In the genomic region with DNA sequence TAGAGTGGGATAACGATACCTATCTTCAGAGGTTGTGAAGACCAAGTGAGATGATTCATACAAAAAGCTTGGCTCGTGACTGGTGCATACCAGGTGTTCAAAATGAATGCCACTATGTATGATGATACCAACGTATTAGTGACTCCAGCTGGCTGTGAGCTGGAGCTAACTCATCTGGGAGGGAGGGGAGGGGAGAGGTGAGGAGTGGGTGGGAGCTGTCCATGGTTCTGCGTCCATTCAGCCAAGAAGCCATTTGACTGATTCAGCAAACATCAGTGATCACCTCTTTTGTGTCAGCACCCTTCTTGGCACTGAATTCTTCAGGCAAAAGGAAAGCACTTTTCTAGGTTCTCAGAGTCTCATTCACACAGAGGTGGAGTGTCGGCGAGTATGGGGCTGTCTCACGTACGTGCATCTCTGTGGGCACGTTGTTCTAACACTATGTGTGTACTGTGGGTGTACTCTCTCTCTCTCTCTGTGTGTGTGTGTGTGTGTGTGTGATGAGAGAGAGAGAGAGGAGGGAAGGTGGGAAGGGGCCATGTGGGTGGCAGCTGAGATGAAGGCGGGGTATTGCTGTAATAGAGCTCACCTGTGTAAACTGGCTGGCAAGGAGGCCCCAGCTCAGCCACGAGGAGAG, we compare ENCODE assay signal across 13 cellular contexts.
A peak's percentile ranks its signal among the peaks of the same experiment; 100 is the strongest.
DNase-seq lines count a peak whose midpoint lies in the region; ATAC-seq and TF ChIP-seq lines count a peak whose summit lies in the region.
"Had no signal": no experiment of that assay in that cellular context is flagged by ENCODE, and none has a peak within 500 bp of the region (broad histone marks: within the 10 kb centered on the region; RNA-seq: fewer than 3 reads in every experiment).

No MANE protein-coding gene starts in this region.

- peaks cover 7% of the 10 kb centered on the region for H3K27me3 ChIP-seq in brain microvascular endothelial cell (replicated peaks)
- H3K27me3 ChIP-seq: gastrocnemius medialis had no signal

- peak; percentile 51 for DNase-seq in NCI-H2227 (lab: John Stamatoyannopoulos, UW; ENCODE audit: unreplicated experiment)
- DNase-seq in NCI-H2227 treated with DMSO at 0.1 percent for 48 hours (lab: John Stamatoyannopoulos, UW) = no peak
- DNase-seq in M059J (ENCODE audit: low read depth) = peak; percentile 27
- peak; percentile 47 for DNase-seq in brain microvascular endothelial cell
- peak; percentile 42 to 53 for DNase-seq in lung microvascular endothelial cell (ENCODE audit: low read depth in 2 of 2)
- DNase-seq in NCI-H2196 (lab: John Stamatoyannopoulos, UW; ENCODE audit: unreplicated experiment) = no peak
- DNase-seq in HuH-7.5 (ENCODE audit: low spot score) = no peak
- DNase-seq: activated naive CD4-positive, alpha-beta T cell treated with anti-CD3 and anti-CD28 coated beads, Interleukin-2, amount 50 U/mL, for 16 hours; gastrocnemius medialis had no signal

- no peak overlapping the region for H3K4me3 ChIP-seq in brain microvascular endothelial cell (ENCODE audit: low read depth, low read length)
- H3K4me3 ChIP-seq: gastrocnemius medialis, SK-N-MC had no signal

- no peaks in the 10 kb centered on the region for H3K36me3 ChIP-seq in brain microvascular endothelial cell (replicated peaks)
- H3K36me3 ChIP-seq: gastrocnemius medialis had no signal

- TF ChIP-seq CTCF in brain microvascular endothelial cell (IDR thresholded peaks at IDR 0.05; ENCODE audit: low read depth, low read length, missing control alignments) = no peak

- no peak for ATAC-seq in GM21619 (IDR thresholded peaks at IDR 0.05; ENCODE audit: unreplicated experiment)
- ATAC-seq: gastrocnemius medialis; natural killer cell treated with Interleukin-12 subunit alpha and Interleukin-12 subunit beta and Interleukin-15 and Interleukin-18, amount 100 ng/mL, for 72 hours had no signal

- H3K27ac ChIP-seq in brain microvascular endothelial cell = no peak overlapping the region
- H3K27ac ChIP-seq: gastrocnemius medialis, KMS-11, SK-N-MC had no signal

- in situ Hi-C loops in brain microvascular endothelial cell (cut with HindIII; ENCODE audit: low pct_ligation_motif_present, low sequenced_read_pairs) = no loop called here

Comparison
In these comparisons a context has a peak if more than half of its experiments do, and no peak if none do; other contexts are left out.
1. DNase-seq: peak in NCI-H2227 (single experiment), M059J (single experiment), brain microvascular endothelial cell (single experiment) and lung microvascular endothelial cell (2 of 2); none in NCI-H2227 treated with DMSO at 0.1 percent for 48 hours (single experiment), NCI-H2196 (single experiment) and HuH-7.5 (single experiment).